ENCODE assay signal across 7 cellular contexts in the genomic region with DNA sequence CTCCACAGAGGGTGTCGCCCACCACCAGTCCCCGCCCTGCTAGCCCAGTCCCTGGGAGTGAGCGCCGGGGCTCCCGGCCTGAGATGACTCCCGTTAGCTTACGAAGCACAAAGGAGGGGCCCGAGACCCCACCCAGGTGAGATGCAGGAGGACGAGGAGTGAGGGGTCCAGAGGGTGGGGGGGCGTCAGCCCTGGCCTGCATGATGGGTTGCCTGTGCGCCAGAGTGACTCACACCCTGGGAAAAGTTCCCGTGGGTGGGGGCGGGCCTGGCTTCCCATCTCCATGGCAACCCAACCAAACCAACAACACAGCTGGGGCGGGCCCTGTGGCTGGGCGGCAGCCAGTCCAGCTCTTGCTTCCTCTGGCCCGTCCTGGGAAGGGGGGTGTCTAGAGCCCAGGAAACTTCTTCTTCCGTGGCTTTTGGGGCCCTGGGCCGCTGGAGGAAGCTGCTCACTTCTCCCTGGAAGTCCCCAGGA. TPM values are rescaled to one million over a fixed set of nuclear protein-coding genes. Genes with fewer than 3 reads are reported as not detected.
DNase-seq lines count a peak whose midpoint lies in the region; ATAC-seq and FAIRE-seq lines count a peak whose summit lies in the region.

No MANE protein-coding gene starts in this region.

- ATAC-seq in HG02610 (IDR thresholded peaks at IDR 0.05; ENCODE audit: unreplicated experiment) = no peak

- peak; percentile 82 for DNase-seq in GM04503 (ENCODE audit: low read depth)
- peak; percentile 41 for DNase-seq in NCI-H1694 (lab: John Stamatoyannopoulos, UW)
- peak; percentile 78 to 84 for DNase-seq in activated CD4-positive, alpha-beta T cell treated with anti-CD3 and anti-CD28 coated beads, Interleukin-2, amount 50 U/mL, for 48 hours
- peak; percentile 98 for DNase-seq in mesenteric fat pad (ENCODE audit: low spot score)
- DNase-seq in stimulated activated CD8-positive, alpha-beta memory T cell treated with anti-CD3 and anti-CD28 coated beads, Interleukin-15, amount 100 ng/mL, for 1 hour (ENCODE audit: low read depth) = peak; percentile 25

- peak; percentile 64 for FAIRE-seq in endometrium (lab: Jason Lieb, UNC)

RNA-seq across cellular contexts. Expression of gene GAS2L1, which starts 4.5 kb away (rescaled TPM):
- total RNA-seq in mesenteric fat pad = 36.2 TPM

RNA-seq across cellular contexts. Expression of gene RASL10A, which starts 4.6 kb away (rescaled TPM):
- 1.9 TPM for total RNA-seq in mesenteric fat pad

RNA-seq across cellular contexts. Expression of gene EWSR1, which starts 42.8 kb away (rescaled TPM):
- 191 TPM for total RNA-seq in mesenteric fat pad

RNA-seq across cellular contexts. Expression of gene RHBDD3, which starts 43.1 kb away (rescaled TPM):
- total RNA-seq in mesenteric fat pad = 19.2 TPM

Comparison
In these comparisons a context has a peak if more than half of its experiments do, and no peak if none do; other contexts are left out.
1. DNase-seq: peak in every context shown above with its lines; median percentile 98 in mesenteric fat pad; 82 in GM04503; 81 in activated CD4-positive, alpha-beta T cell treated with anti-CD3 and anti-CD28 coated beads, Interleukin-2, amount 50 U/mL, for 48 hours; 41 in NCI-H1694; 25 in stimulated activated CD8-positive, alpha-beta memory T cell treated with anti-CD3 and anti-CD28 coated beads, Interleukin-15, amount 100 ng/mL, for 1 hour.